Comparison of ENCODE assay signal across 20 cellular contexts in the genomic region with DNA sequence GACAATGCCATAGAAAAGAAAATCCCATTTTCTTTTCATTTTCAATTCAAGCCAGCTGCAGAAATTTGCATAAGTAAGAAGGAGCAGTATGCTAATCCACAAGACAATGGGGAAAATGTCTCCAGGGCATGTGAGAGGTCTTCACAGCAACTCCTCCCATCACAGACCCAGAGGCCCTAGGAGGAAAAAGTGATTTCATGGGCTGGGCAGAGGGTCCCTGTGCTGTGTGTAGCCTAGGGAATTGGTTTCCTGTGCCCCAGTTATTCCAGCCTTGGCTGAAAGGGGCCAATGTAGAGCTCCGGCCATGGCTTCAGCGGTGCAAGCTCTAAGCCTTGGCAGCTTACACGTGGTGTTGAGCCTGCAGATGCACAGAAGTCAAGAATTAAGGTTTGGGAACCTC.
DNase-seq lines count a peak whose midpoint lies in the region; ATAC-seq, FAIRE-seq and TF ChIP-seq lines count a peak whose summit lies in the region.
"Had no signal": no experiment of that assay in that cellular context is flagged by ENCODE, and none has a peak within 500 bp of the region (broad histone marks: within the 10 kb centered on the region; RNA-seq: fewer than 3 reads in every experiment).

No MANE protein-coding gene starts in this region.

- in situ Hi-C loops in HAP-1 (cut with MboI; ENCODE audit: low sequenced_read_pairs) = no loop called here

- H3K27me3 ChIP-seq in A673 (replicated peaks; ENCODE audit: insufficient read depth, low read depth, low read length, poor library complexity) (no peaks in the 10 kb centered on the region), HAP-1 (ENCODE audit: low read depth) (no peaks in the 10 kb centered on the region), H1 (replicated peaks in 1 of 4; ENCODE audit: control insufficient read depth in 3 of 4, extremely low read depth in 1 of 4, insufficient read depth in 3 of 4, low read length in 3 of 4) (peaks cover 0 to 1% (median 0%) of the 10 kb centered on the region in 4 experiments; a peak in 1 of 7 replicates), mesendoderm (ENCODE audit: insufficient read depth, low read length, poor library complexity) (no peaks in the 10 kb centered on the region)
- H3K27me3 ChIP-seq: BLaER1 had no signal

- BruUV-seq in A673 (replicated peaks; lab: Mats Ljungman, UMichigan) = no TSS peak

- H2BK15ac ChIP-seq in H1 (ENCODE audit: low read length) (no peak overlapping the region), mesendoderm (replicated peaks; ENCODE audit: low read depth) (no peak overlapping the region)

- intact Hi-C loops in A673 (cut with micrococcal nuclease; ENCODE audit: unreplicated experiment) = no loop called here

- ATAC-seq in HG03469 (IDR thresholded peaks at IDR 0.05; ENCODE audit: unreplicated experiment) = no peak
- ATAC-seq: A549; CD8-positive, alpha-beta T cell; HCT116; HepG2 had no signal

- FAIRE-seq in H1 (lab: Jason Lieb, UNC) = no peak
- FAIRE-seq: A549, GM12891, HepG2, HTR-8/SVneo had no signal

- H3K9ac ChIP-seq in H1 (replicated peaks in 1 of 4; ENCODE audit: extremely low read depth in 1 of 4, low read depth in 3 of 4, low read length in 3 of 4) = no peak overlapping the region
- H3K9ac ChIP-seq in mesendoderm (ENCODE audit: low read length) = no peak overlapping the region
- H3K9ac ChIP-seq: BLaER1 had no signal

- H3K4me1 ChIP-seq in A673 (ENCODE audit: insufficient read depth, low read length, poor library complexity, severe bottlenecking) (no peaks in the 10 kb centered on the region), HAP-1 (peaks cover 54% of the 10 kb centered on the region), H1 (replicated peaks in 1 of 4; ENCODE audit: control insufficient read depth in 3 of 4, insufficient read depth in 4 of 4, low read length in 3 of 4) (peaks cover 0 to 5% (median 0%) of the 10 kb centered on the region in 4 experiments; a peak in 1 of 7 replicates), mesendoderm (ENCODE audit: control insufficient read depth, low read depth, low read length) (no peaks in the 10 kb centered on the region)
- H3K4me1 ChIP-seq: A549, BLaER1 had no signal

- no peak overlapping the region for H2BK20ac ChIP-seq in H1 (ENCODE audit: low read length)

- no peak overlapping the region for H3K14ac ChIP-seq in H1 (ENCODE audit: insufficient read length)

- H4K20me1 ChIP-seq in H1 (replicated peaks in 1 of 2; ENCODE audit: control insufficient read depth in 1 of 2, insufficient read depth in 2 of 2, low read length in 2 of 2) = no peaks in the 10 kb centered on the region
- H4K20me1 ChIP-seq: BLaER1 had no signal

- no peaks in the 10 kb centered on the region for H3K9me3 ChIP-seq in A673 (ENCODE audit: low read depth, low read length, poor library complexity, severe bottlenecking)
- H3K9me3 ChIP-seq in HAP-1 = no peaks in the 10 kb centered on the region; the same call in none of the 2 replicates
- peaks cover 0 to 3% of the 10 kb centered on the region in 2 experiments; a peak in 1 of 4 replicates for H3K9me3 ChIP-seq in H1 (ENCODE audit: insufficient read depth in 2 of 2, low read depth in 1 of 2, low read length in 1 of 2)
- H3K9me3 ChIP-seq: A549, BLaER1 had no signal

- POLR2A ChIA-PET in A673 (lab: Charles Lee; ENCODE audit: low non-redundant PET) (no interaction called here), H1 (lab: Charles Lee; ENCODE audit: partially characterized antibody) (no interaction called here)

- TF ChIP-seq POLR2A in H1 (IDR thresholded peaks at IDR 0.05; ENCODE audit: control extremely low read depth in 1 of 2, low read depth in 2 of 2, low read length in 2 of 2) = no peak

- H3K23me2 ChIP-seq in H1 (ENCODE audit: low read depth, low read length) = no peaks in the 10 kb centered on the region

- no peak for TF ChIP-seq EP300 in H1 (IDR thresholded peaks at IDR 0.05; ENCODE audit: borderline replicate concordance in 1 of 2, low read depth in 2 of 2, low read length in 2 of 2)

- H3K79me1 ChIP-seq in H1 (ENCODE audit: low read depth, low read length) = no peaks in the 10 kb centered on the region
- no peaks in the 10 kb centered on the region for H3K79me1 ChIP-seq in mesendoderm (ENCODE audit: low read length)

- H2BK120ac ChIP-seq in H1 (replicated peaks; ENCODE audit: low read depth, low read length) = no peak overlapping the region
- H2BK120ac ChIP-seq in mesendoderm (ENCODE audit: low read depth, low read length) = no peak overlapping the region

- H3K56ac ChIP-seq in H1 (replicated peaks; ENCODE audit: insufficient read length, low read depth, low read length) = no peak overlapping the region
- no peak overlapping the region for H3K56ac ChIP-seq in mesendoderm (ENCODE audit: low read length)

- H4K91ac ChIP-seq in H1 (replicated peaks; ENCODE audit: insufficient read length, low read length) = no peak overlapping the region

- H3K4me3 ChIP-seq in A673 (ENCODE audit: low read depth, low read length, poor library complexity, severe bottlenecking) = no peak overlapping the region
- H3K4me3 ChIP-seq in HAP-1 = no peak overlapping the region
- H3K4me3 ChIP-seq in H1 (ENCODE audit: extremely low read depth in 1 of 4, insufficient read depth in 2 of 4, low read depth in 3 of 4, low read length in 4 of 4) = no peak overlapping the region
- H3K4me3 ChIP-seq in mesendoderm (ENCODE audit: low read length) = no peak overlapping the region
- H3K4me3 ChIP-seq: A549, BLaER1 had no signal

- H3K27ac ChIP-seq in A673 (ENCODE audit: low read depth, low read length, poor library complexity, severe bottlenecking) = no peak overlapping the region
- H3K27ac ChIP-seq in H1 (ENCODE audit: low read depth, low read length) = no peak overlapping the region
- no peak overlapping the region for H3K27ac ChIP-seq in mesendoderm (ENCODE audit: low read depth, low read length)
- H3K27ac ChIP-seq: 22Rv1, A549, BLaER1 had no signal

- H3K18ac ChIP-seq in H1 (ENCODE audit: extremely low read depth, low read length) (no peak overlapping the region), mesendoderm (ENCODE audit: low read length) (no peak overlapping the region)

- H3K23ac ChIP-seq in H1 (ENCODE audit: insufficient read length) (no peak overlapping the region), mesendoderm (ENCODE audit: low read length) (no peak overlapping the region)

- no peak overlapping the region for H2BK12ac ChIP-seq in H1 (ENCODE audit: low read depth, low read length)

- no peak overlapping the region for H4K8ac ChIP-seq in H1 (ENCODE audit: extremely low read depth, insufficient read depth, low read length)
- H4K8ac ChIP-seq in mesendoderm (ENCODE audit: low read depth, low read length) = no peak overlapping the region

- CTCF ChIA-PET in A673 (lab: Charles Lee) = no interaction called here
- CTCF ChIA-PET in H1 (lab: Charles Lee; ENCODE audit: partially characterized antibody) = no interaction called here

- H2AFZ ChIP-seq in H1 (ENCODE audit: low read length) = no peak overlapping the region

- H4K5ac ChIP-seq in H1 (ENCODE audit: insufficient read length, low read depth, low read length) = peak overlapping the region; percentile 43
- H4K5ac ChIP-seq in mesendoderm (ENCODE audit: low read length) = no peak overlapping the region

- H2AK5ac ChIP-seq in H1 (ENCODE audit: low read depth, low read length) = no peak overlapping the region
- no peak overlapping the region for H2AK5ac ChIP-seq in mesendoderm (ENCODE audit: low read length)

- H3K4ac ChIP-seq in H1 (replicated peaks; ENCODE audit: insufficient read length, low read depth, low read length) = no peak overlapping the region
- H3K4ac ChIP-seq in mesendoderm (ENCODE audit: low read depth, low read length) = no peak overlapping the region

- DNase-seq in A673 (ENCODE audit: low spot score) (peak; percentile 1), HAP-1 (ENCODE audit: low spot score in 2 of 2) (peak; percentile 93), H1 (ENCODE audit: low read depth in 1 of 2, low spot score in 2 of 2) (no peak), mesendoderm (peak; percentile 46), GM03348 (ENCODE audit: low spot score) (no peak), foreskin melanocyte (no peak)
- DNase-seq in activated CD8-positive, alpha-beta memory T cell treated with anti-CD3 and anti-CD28 coated beads for 24 hours = no peak
- DNase-seq: Calu3; CD8-positive, alpha-beta T cell; DMS79 treated with DMSO at 0.1 percent for 48 hours; HFFc6; KBM-7 had no signal

- H2BK5ac ChIP-seq in H1 (ENCODE audit: low read depth, low read length) (no peak overlapping the region), mesendoderm (ENCODE audit: low read length) (no peak overlapping the region)

- 0 out of 4 replicates have a peak overlapping the region, but pooled peaks of 1 of the 2 experiments have one; percentile 8 for H3K4me2 ChIP-seq in H1 (ENCODE audit: insufficient read depth in 1 of 2, low read depth in 2 of 2, low read length in 2 of 2)
- no peak overlapping the region for H3K4me2 ChIP-seq in mesendoderm (ENCODE audit: low read length)
- H3K4me2 ChIP-seq: A549, BLaER1 had no signal

- WGBS in H1 (ENCODE audit: extremely low coverage in 1 of 2, insufficient coverage in 1 of 2, insufficient read length in 1 of 2, insufficient replicate concordance in 2 of 2, low coverage in 1 of 2, low lambda C conversion rate in 2 of 2, missing lambda C conversion rate in 1 of 2), 2 experiments = 91% methylated on average over 3 of the region's 3 CpGs; no CpG with 5 or more reads in 1 of the 2 experiments
- WGBS in mesendoderm (ENCODE audit: extremely low coverage, insufficient coverage, low lambda C conversion rate) = no CpG with 5 or more reads among the region's 3 CpGs

- H3K79me2 ChIP-seq in H1 (ENCODE audit: control insufficient read depth in 1 of 2, insufficient read depth in 2 of 2, low read length in 2 of 2) (no peaks in the 10 kb centered on the region), mesendoderm (ENCODE audit: control insufficient read depth, insufficient read depth, low read length) (no peaks in the 10 kb centered on the region)

- TF ChIP-seq CTCF in A673 (conservative IDR thresholded peaks at IDR 0.05; ENCODE audit: low read depth, low read length) (no peak), H1 (IDR thresholded peaks at IDR 0.05; ENCODE audit: control extremely low read depth in 1 of 3, insufficient read depth in 1 of 3, low read depth in 1 of 3, low read length in 3 of 3) (no peak)

- TF ChIP-seq RAD21 in H1 (IDR thresholded peaks at IDR 0.05 in 1 of 2, conservative IDR thresholded peaks at IDR 0.05 in 1 of 2; ENCODE audit: low read depth in 2 of 2, low read length in 2 of 2) = no peak

- H3K36me3 ChIP-seq in A673 (ENCODE audit: insufficient read depth, low read length, poor library complexity, severe bottlenecking) (no peaks in the 10 kb centered on the region), HAP-1 (replicated peaks) (peaks cover 11% of the 10 kb centered on the region; the same call in 1 of the 2 replicates), H1 (ENCODE audit: control insufficient read depth in 2 of 4, insufficient read depth in 4 of 4, low read length in 3 of 4) (no peaks in the 10 kb centered on the region), mesendoderm (ENCODE audit: control insufficient read depth, insufficient read depth, low read length) (no peaks in the 10 kb centered on the region)
- H3K36me3 ChIP-seq: BLaER1 had no signal

TF ChIP-seq in H1, 55 proteins besides CTCF, POLR2A, EP300 and RAD21:
- no peak for TF ChIP-seq TEAD4 (IDR thresholded peaks at IDR 0.05; ENCODE audit: low read depth, low read length)
- TF ChIP-seq JUN (IDR thresholded peaks at IDR 0.05; ENCODE audit: low read depth, low read length) = no peak
- TF ChIP-seq SP2 (IDR thresholded peaks at IDR 0.05; ENCODE audit: low read length) = no peak
- TF ChIP-seq ASH2L (IDR thresholded peaks at IDR 0.05; ENCODE audit: low read length) = no peak

Comparison
In these comparisons a context has a peak if more than half of its experiments do, and no peak if none do; other contexts are left out.
1. DNase-seq: peak in A673 (single experiment), HAP-1 (2 of 2) and mesendoderm (single experiment); none in H1 (0 of 2), GM03348 (single experiment), activated CD8-positive, alpha-beta memory T cell treated with anti-CD3 and anti-CD28 coated beads for 24 hours (single experiment) and foreskin melanocyte (single experiment).